In the genomic region with DNA sequence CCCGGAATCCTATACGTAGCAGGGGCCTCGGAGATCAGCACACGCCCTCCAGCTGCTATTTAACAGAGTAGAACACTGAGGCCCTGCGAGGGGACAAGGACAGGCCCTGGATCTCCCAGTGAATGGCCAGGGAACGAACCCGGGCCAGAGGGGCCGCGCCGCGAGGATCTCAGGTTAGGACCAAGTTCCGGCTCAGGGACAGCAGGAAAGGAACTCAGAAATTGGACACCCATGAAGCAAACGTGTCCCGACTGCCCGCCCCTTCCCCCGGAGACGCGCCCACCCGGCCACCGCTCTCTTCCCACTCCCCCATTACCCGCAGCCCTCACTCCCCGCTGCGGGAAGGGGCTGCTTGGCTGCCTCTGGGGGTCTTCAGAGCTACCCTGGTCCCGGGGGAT, we compare ENCODE assay signal across 1 cellular context.
TF ChIP-seq lines count a peak whose summit lies in the region.

No MANE protein-coding gene starts in this region.

TF ChIP-seq in IMR-90, 13 proteins besides CTCF, POLR2A, EP300 and RAD21:
- TF ChIP-seq MXI1 (IDR thresholded peaks at IDR 0.05; ENCODE audit: borderline replicate concordance, low read depth, low read length) (no peak), MAFK (IDR thresholded peaks at IDR 0.05; ENCODE audit: low read depth, low read length) (no peak), NFE2L2 (IDR thresholded peaks at IDR 0.05; ENCODE audit: low read depth, low read length) (no peak), SMC3 (IDR thresholded peaks at IDR 0.05; ENCODE audit: low read depth, low read length) (no peak), RFX5 (IDR thresholded peaks at IDR 0.05; ENCODE audit: low read depth, low read length) (no peak), BHLHE40 (IDR thresholded peaks at IDR 0.05; ENCODE audit: low read depth, low read length) (no peak), FOS (IDR thresholded peaks at IDR 0.05; ENCODE audit: low read depth, low read length) (no peak), CEBPB (IDR thresholded peaks at IDR 0.05; ENCODE audit: low read depth, low read length) (no peak), CHD1 (IDR thresholded peaks at IDR 0.05; ENCODE audit: low read depth, low read length) (no peak), RCOR1 (IDR thresholded peaks at IDR 0.05; ENCODE audit: insufficient replicate concordance, low read length) (no peak), MAZ (IDR thresholded peaks at IDR 0.05; ENCODE audit: borderline replicate concordance, low read depth, low read length) (no peak)
- TF ChIP-seq, protein P1, sequence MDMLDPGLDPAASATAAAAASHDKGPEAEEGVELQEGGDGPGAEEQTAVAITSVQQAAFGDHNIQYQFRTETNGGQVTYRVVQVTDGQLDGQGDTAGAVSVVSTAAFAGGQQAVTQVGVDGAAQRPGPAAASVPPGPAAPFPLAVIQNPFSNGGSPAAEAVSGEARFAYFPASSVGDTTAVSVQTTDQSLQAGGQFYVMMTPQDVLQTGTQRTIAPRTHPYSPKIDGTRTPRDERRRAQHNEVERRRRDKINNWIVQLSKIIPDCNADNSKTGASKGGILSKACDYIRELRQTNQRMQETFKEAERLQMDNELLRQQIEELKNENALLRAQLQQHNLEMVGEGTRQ (IDR thresholded peaks at IDR 0.05; ENCODE audit: low read depth, low read length), result no peak
- TF ChIP-seq, protein P2, sequence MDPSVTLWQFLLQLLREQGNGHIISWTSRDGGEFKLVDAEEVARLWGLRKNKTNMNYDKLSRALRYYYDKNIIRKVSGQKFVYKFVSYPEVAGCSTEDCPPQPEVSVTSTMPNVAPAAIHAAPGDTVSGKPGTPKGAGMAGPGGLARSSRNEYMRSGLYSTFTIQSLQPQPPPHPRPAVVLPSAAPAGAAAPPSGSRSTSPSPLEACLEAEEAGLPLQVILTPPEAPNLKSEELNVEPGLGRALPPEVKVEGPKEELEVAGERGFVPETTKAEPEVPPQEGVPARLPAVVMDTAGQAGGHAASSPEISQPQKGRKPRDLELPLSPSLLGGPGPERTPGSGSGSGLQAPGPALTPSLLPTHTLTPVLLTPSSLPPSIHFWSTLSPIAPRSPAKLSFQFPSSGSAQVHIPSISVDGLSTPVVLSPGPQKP (IDR thresholded peaks at IDR 0.05; ENCODE audit: borderline replicate concordance, low read depth, low read length), result no peak
